In the genomic region with DNA sequence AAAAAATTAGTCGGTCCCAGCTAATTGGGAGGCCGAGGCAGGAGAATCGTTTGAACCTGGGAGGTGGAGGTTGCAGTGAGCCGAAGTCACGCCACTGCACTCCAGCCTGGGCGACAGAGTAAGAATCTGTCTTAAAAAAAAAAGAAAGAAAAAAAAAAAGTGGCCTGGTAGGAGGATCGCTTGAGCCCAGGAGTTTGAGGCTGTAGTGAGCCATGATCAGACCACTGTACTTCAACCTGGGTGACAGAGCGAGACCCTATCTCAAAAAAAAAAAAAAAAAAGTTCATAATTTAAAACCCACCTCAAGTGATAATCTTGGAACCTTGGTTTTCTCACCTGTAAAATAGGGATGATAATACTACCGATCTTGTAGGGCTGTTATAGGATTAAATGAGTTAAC, we compare ENCODE assay signal across 1 cellular context.
TF ChIP-seq lines count a peak whose summit lies in the region.

No MANE protein-coding gene starts in this region.

TF ChIP-seq in HEK293, 187 proteins besides CTCF, POLR2A, EP300 and RAD21 (continued from another document):
- TF ChIP-seq, protein P1, sequence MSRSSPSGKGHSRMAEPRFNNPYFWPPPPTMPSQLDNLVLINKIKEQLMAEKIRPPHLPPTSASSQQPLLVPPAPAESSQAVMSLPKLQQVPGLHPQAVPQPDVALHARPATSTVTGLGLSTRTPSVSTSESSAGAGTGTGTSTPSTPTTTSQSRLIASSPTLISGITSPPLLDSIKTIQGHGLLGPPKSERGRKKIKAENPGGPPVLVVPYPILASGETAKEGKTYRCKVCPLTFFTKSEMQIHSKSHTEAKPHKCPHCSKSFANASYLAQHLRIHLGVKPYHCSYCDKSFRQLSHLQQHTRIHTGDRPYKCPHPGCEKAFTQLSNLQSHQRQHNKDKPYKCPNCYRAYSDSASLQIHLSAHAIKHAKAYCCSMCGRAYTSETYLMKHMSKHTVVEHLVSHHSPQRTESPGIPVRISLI (tag by site-specific recombination; IDR thresholded peaks at IDR 0.05) = peak; percentile 96
- peak; percentile 38; the same call in 1 of the 2 replicates for TF ChIP-seq ZNF785 (tag by site-specific recombination; IDR thresholded peaks at IDR 0.05)
- TF ChIP-seq ZNF664 (tag by site-specific recombination; IDR thresholded peaks at IDR 0.05) = peak; percentile 53; the same call in 1 of the 2 replicates
- TF ChIP-seq, protein P2, sequence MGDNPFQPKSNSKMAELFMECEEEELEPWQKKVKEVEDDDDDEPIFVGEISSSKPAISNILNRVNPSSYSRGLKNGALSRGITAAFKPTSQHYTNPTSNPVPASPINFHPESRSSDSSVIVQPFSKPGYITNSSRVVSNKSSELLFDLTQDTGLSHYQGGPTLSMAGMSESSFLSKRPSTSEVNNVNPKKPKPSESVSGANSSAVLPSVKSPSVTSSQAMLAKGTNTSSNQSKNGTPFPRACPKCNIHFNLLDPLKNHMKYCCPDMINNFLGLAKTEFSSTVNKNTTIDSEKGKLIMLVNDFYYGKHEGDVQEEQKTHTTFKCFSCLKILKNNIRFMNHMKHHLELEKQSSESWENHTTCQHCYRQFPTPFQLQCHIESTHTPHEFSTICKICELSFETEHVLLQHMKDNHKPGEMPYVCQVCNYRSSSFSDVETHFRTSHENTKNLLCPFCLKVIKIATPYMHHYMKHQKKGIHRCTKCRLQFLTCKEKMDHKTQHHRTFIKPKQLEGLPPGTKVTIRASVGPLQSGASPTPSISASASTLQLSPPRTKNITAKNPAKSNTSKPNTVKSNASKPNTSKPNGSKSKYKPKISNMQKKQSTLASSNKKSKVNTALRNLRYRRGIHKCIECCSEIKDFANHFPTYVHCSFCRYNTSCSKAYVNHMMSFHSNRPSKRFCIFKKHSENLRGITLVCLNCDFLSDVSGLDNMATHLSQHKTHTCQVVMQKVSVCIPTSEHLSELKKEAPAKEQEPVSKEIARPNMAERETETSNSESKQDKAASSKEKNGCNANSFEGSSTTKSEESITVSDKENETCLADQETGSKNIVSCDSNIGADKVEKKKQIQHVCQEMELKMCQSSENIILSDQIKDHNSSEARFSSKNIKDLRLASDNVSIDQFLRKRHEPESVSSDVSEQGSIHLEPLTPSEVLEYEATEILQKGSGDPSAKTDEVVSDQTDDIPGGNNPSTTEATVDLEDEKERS (tag by site-specific recombination; IDR thresholded peaks at IDR 0.05) = 0 out of 2 replicates have a peak, but pooled peaks have one; percentile 6
